19 cellular contexts compared by ENCODE assay signal in genomic region chr6:169786349-169786748, GRCh38.
"Had no signal": no experiment of that assay in that cellular context is flagged by ENCODE, and none has a peak within 500 bp of the region (broad histone marks: within the 10 kb centered on the region; RNA-seq: fewer than 3 reads in every experiment).

No MANE protein-coding gene starts in this region.

- H3K4me3 Mint-ChIP-seq: memory B cell; naive thymus-derived CD4-positive, alpha-beta T cell; nephron progenitor cell had no signal

- H3K27ac ChIP-seq: colonic mucosa, heart left ventricle, left lung, lower lobe of right lung, neutrophil, right atrium auricular region, sigmoid colon, skin epidermis, suprapubic skin, thyroid gland, upper lobe of left lung had no signal

- H3K27ac Mint-ChIP-seq: naive thymus-derived CD4-positive, alpha-beta T cell; nephron progenitor cell had no signal

- H3K27me3 ChIP-seq: colonic mucosa, heart left ventricle, right atrium auricular region, sigmoid colon, suprapubic skin, thyroid gland, upper lobe of left lung had no signal

- DNase-seq: caudate nucleus; colonic mucosa; effector CD8-positive, alpha-beta T cell; heart left ventricle; hypothalamus; left lung; lower lobe of right lung; nephron progenitor cell; sigmoid colon; stimulated activated CD4-positive, alpha-beta T cell treated with anti-CD3 and anti-CD28 coated beads, Interleukin-12 subunit alpha, Interleukin-12 subunit beta, amount 100 ng/mL, for 4 hours; stimulated activated naive CD8-positive, alpha-beta T cell treated with anti-CD3 and anti-CD28 coated beads, Interleukin-15, Interleukin-2, amounts not matched to agents 100 U/mL and 50 U/mL, for 24 hours; thyroid gland; upper lobe of left lung had no signal

- H3K36me3 ChIP-seq: colonic mucosa, lower lobe of right lung, neutrophil, right atrium auricular region, thyroid gland had no signal

- H3K4me3 ChIP-seq: colonic mucosa, heart left ventricle, left lung, lower lobe of right lung, right atrium auricular region, sigmoid colon, skin epidermis, suprapubic skin, thyroid gland, upper lobe of left lung had no signal

- H3K9me3 ChIP-seq: colonic mucosa, heart left ventricle, left lung, lower lobe of right lung, neutrophil, right atrium auricular region, sigmoid colon, suprapubic skin, thyroid gland, upper lobe of left lung had no signal

- H3K9me3 Mint-ChIP-seq: memory B cell had no signal
